ENCODE assay signal across 21 cellular contexts in the genomic region with DNA sequence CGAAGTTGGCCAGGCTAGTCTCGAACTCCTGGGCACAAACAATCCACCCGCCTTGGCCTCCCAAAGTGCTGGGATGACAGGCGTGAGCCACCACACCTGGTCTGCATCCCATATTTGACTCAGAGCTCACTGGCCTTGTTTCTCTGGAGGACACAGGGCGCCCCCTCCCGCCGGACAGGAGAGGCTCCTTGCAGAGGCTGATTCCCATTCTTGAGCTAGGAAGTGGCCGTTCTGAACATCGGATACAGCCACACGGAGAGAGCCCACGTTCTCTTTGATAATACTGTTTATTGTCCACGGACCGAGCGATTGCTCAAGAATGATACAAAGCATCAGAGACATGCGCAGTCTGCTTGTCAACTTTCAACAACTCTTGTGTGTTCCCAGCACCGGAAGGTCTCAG. TPM values are rescaled to one million over a fixed set of nuclear protein-coding genes. Genes with fewer than 3 reads are reported as not detected.
DNase-seq lines count a peak whose midpoint lies in the region; ATAC-seq, FAIRE-seq and TF ChIP-seq lines count a peak whose summit lies in the region.
"Had no signal": no experiment of that assay in that cellular context is flagged by ENCODE, and none has a peak within 500 bp of the region (broad histone marks: within the 10 kb centered on the region; RNA-seq: fewer than 3 reads in every experiment).

No MANE protein-coding gene starts in this region.

- BruUV-seq in K562 (replicated peaks; lab: Mats Ljungman, UMichigan), result no TSS peak
- BruUV-seq in HepG2 (replicated peaks; lab: Mats Ljungman, UMichigan), result no TSS peak

- H4K20me1 ChIP-seq in K562 (replicated peaks; ENCODE audit: control insufficient read depth, insufficient read depth, low read length) (no peaks in the 10 kb centered on the region), HepG2 (ENCODE audit: insufficient read depth, low read length) (no peaks in the 10 kb centered on the region)

- H3K27ac ChIP-seq in K562 (ENCODE audit: extremely low read depth, low read depth, low read length), result no peak overlapping the region
- no peak overlapping the region for H3K27ac ChIP-seq in HepG2 (ENCODE audit: extremely low read length, insufficient read depth, low read length)
- no peak overlapping the region for H3K27ac ChIP-seq in SJCRH30
- H3K27ac ChIP-seq in small intestine (ENCODE audit: low read depth in 1 of 2, low read length in 1 of 2), result no peak overlapping the region
- H3K27ac ChIP-seq: HL-60 had no signal

- H3K79me2 ChIP-seq in K562 (ENCODE audit: control insufficient read depth, insufficient read depth, low read length), result no peaks in the 10 kb centered on the region
- H3K79me2 ChIP-seq in HepG2 (ENCODE audit: insufficient read depth, low read length), result no peaks in the 10 kb centered on the region

- no peaks in the 10 kb centered on the region for H3K4me1 Mint-ChIP-seq in HFFc6 (ENCODE audit: low read depth)
- no peaks in the 10 kb centered on the region for H3K4me1 Mint-ChIP-seq in activated T-helper 17 cell treated with anti-CD3 and anti-CD28 coated beads, Interleukin-2, amount 50 U/mL, for 72 hours
- H3K4me1 Mint-ChIP-seq: nephron, T-cell had no signal

- TF ChIP-seq CTCF in HFFc6 (IDR thresholded peaks at IDR 0.05) (0 out of 2 replicates have a peak, but pooled peaks have one; percentile 10), K562 (IDR thresholded peaks at IDR 0.05 in 2 of 3, conservative IDR thresholded peaks at IDR 0.05 in 1 of 3; ENCODE audit: insufficient read depth in 2 of 3, low read depth in 1 of 3, low read length in 3 of 3) (peak; percentile 75 to 83 (median 76)), HepG2 (CRISPR knock-in tag; IDR thresholded peaks at IDR 0.05) (peak; percentile 88)

- no peak overlapping the region for H3K4me3 Mint-ChIP-seq in HFFc6
- no peak overlapping the region for H3K4me3 Mint-ChIP-seq in activated T-helper 17 cell treated with anti-CD3 and anti-CD28 coated beads, Interleukin-2, amount 50 U/mL, for 72 hours
- H3K4me3 Mint-ChIP-seq: nephron, T-cell had no signal

- no peaks in the 10 kb centered on the region for H3K9me1 ChIP-seq in K562 (ENCODE audit: control insufficient read depth, insufficient read depth, low read length)

- H3K9me3 Mint-ChIP-seq in HFFc6, result peaks cover 3% of the 10 kb centered on the region; the same call in 1 of the 2 replicates
- H3K9me3 Mint-ChIP-seq in activated T-helper 17 cell treated with anti-CD3 and anti-CD28 coated beads, Interleukin-2, amount 50 U/mL, for 72 hours, result no peaks in the 10 kb centered on the region
- H3K9me3 Mint-ChIP-seq: nephron, T-cell had no signal

- 0 out of 4 replicates have a peak overlapping the region, but pooled peaks of 1 of the 2 experiments have one; percentile 0 for H3K9ac ChIP-seq in K562 (ENCODE audit: insufficient read depth in 1 of 2, low read depth in 2 of 2, low read length in 2 of 2)
- H3K9ac ChIP-seq in HepG2 (ENCODE audit: insufficient read depth, low read depth, low read length), result no peak overlapping the region

- TF ChIP-seq RAD21 in K562 (CRISPR knock-in tag; conservative IDR thresholded peaks at IDR 0.05 in 1 of 2, IDR thresholded peaks at IDR 0.05 in 1 of 2) (peak; percentile 52 to 82), HepG2 (CRISPR knock-in tag; IDR thresholded peaks at IDR 0.05) (peak; percentile 76)

- 13% methylated on average over 16 of the region's 16 CpGs for WGBS in K562 (ENCODE audit: insufficient coverage, low coverage, missing lambda C conversion rate)
- WGBS in HepG2 (ENCODE audit: low lambda C conversion rate), result 51% methylated on average over 12 of the region's 16 CpGs
- WGBS in small intestine, 3 donors, result 70 to 82% (median 78%) methylated on average over 16 of the region's 16 CpGs

- DNase-seq in COLO668 (lab: John Stamatoyannopoulos, UW; ENCODE audit: unreplicated experiment), result peak; percentile 2
- no peak for DNase-seq in HFFc6
- DNase-seq in K562 (ENCODE audit: extremely low read depth in 1 of 4, low spot score in 3 of 4), result peak; percentile 58 to 76 (median 64)
- peak; percentile 48 for DNase-seq in HepG2 (ENCODE audit: low spot score)
- DNase-seq in SJCRH30, result no peak
- no peak for DNase-seq in stimulated activated CD4-positive, alpha-beta T cell treated with anti-CD3 and anti-CD28 coated beads, Interleukin-1b, Interleukin-23, amount 100 ng/mL, for 48 hours
- no peak for DNase-seq in small intestine
- DNase-seq: activated naive CD4-positive, alpha-beta T cell treated with anti-CD3 and anti-CD28 coated beads, Interleukin-2, amount 50 U/mL, for 16 hours; Calu3; GOT3; Kasumi-1; NCI-H146; NCI-H510A; stimulated activated CD4-positive, alpha-beta T cell treated with anti-CD3 and anti-CD28 coated beads, Interleukin-2, amount 100 ng/mL, for 48 hours; stimulated activated CD8-positive, alpha-beta memory T cell treated with anti-CD3 and anti-CD28 coated beads, Interleukin-4, amount 100 ng/mL, for 48 hours; T-cell had no signal

- in situ Hi-C loops in K562 (cut with MboI) (no loop called here), HepG2 (cut with HindIII; ENCODE audit: extremely low pct_ligation_motif_present, low pct_unique_long_range_greater_than_20kb) (no loop called here)

- H3K36me3 Mint-ChIP-seq in HFFc6 (ENCODE audit: low read depth), result peaks cover 25% of the 10 kb centered on the region
- H3K36me3 Mint-ChIP-seq in activated T-helper 17 cell treated with anti-CD3 and anti-CD28 coated beads, Interleukin-2, amount 50 U/mL, for 72 hours (ENCODE audit: low read depth), result no peaks in the 10 kb centered on the region
- H3K36me3 Mint-ChIP-seq: T-cell had no signal

- H3K27ac Mint-ChIP-seq in HFFc6, result no peak overlapping the region
- H3K27ac Mint-ChIP-seq in activated T-helper 17 cell treated with anti-CD3 and anti-CD28 coated beads, Interleukin-2, amount 50 U/mL, for 72 hours, result no peak overlapping the region
- H3K27ac Mint-ChIP-seq: nephron, T-cell had no signal

- intact Hi-C loops in K562 (cut with micrococcal nuclease), result loop anchor here (1.0 kb wide), 1 partner anchor 355 kb away; no protein-coding TSS in a partner anchor
- intact Hi-C loops in HepG2 (cut with micrococcal nuclease; ENCODE audit: unreplicated experiment), result no loop called here

- TF ChIP-seq POLR2A in K562 (conservative IDR thresholded peaks at IDR 0.05), result no peak
- TF ChIP-seq POLR2A in HepG2 (IDR thresholded peaks at IDR 0.05; ENCODE audit: insufficient read depth in 1 of 2, low read depth in 2 of 2, low read length in 2 of 2), result no peak

- no peaks in the 10 kb centered on the region for H3K36me3 ChIP-seq in K562 (ENCODE audit: control insufficient read depth, insufficient read depth, low read length)
- H3K36me3 ChIP-seq in HepG2 (replicated peaks in 1 of 2; ENCODE audit: control insufficient read depth in 1 of 2, insufficient read depth in 2 of 2, low read length in 2 of 2), result 0 out of 5 replicates have a peak, but pooled peaks cover 0 to 5% of the 10 kb centered on the region in 2 experiments
- H3K36me3 ChIP-seq in SJCRH30, result 0 out of 2 replicates have a peak, but pooled peaks cover 3% of the 10 kb centered on the region
- H3K36me3 ChIP-seq in small intestine (ENCODE audit: control insufficient read depth in 2 of 2, insufficient read depth in 2 of 2, low read length in 2 of 2), result no peaks in the 10 kb centered on the region

- H3K4me3 ChIP-seq in K562 (no peak overlapping the region), HepG2 (replicated peaks in 1 of 3; ENCODE audit: insufficient read depth in 1 of 3, low read depth in 2 of 3, low read length in 3 of 3) (no peak overlapping the region; a peak in 1 of 6 replicates), SJCRH30 (no peak overlapping the region), small intestine (ENCODE audit: low read depth in 1 of 2, low read length in 2 of 2) (no peak overlapping the region)

- FAIRE-seq in K562 (lab: Jason Lieb, UNC) (peak; percentile 95), HepG2 (lab: Jason Lieb, UNC) (peak; percentile 87), small intestine (lab: Jason Lieb, UNC) (no peak)
- FAIRE-seq: RCC 7860 had no signal

- no peaks in the 10 kb centered on the region for H3K9me3 ChIP-seq in K562 (replicated peaks; ENCODE audit: control insufficient read depth, insufficient read depth, low read depth, low read length)
- no peaks in the 10 kb centered on the region for H3K9me3 ChIP-seq in HepG2 (ENCODE audit: low read length)
- no peaks in the 10 kb centered on the region for H3K9me3 ChIP-seq in SJCRH30 (replicated peaks)
- no peaks in the 10 kb centered on the region for H3K9me3 ChIP-seq in small intestine (ENCODE audit: control insufficient read depth, low read depth)

- H2AFZ ChIP-seq in K562 (ENCODE audit: low read depth, low read length) (peak overlapping the region; percentile 83), HepG2 (ENCODE audit: low read length) (no peak overlapping the region)

- CTCF ChIA-PET in K562 (lab: Yijun Ruan, JAX; ENCODE audit: low intra/inter-chr PET ratio), result no interaction called here
- CTCF ChIA-PET in HepG2 (lab: Yijun Ruan, JAX; ENCODE audit: low intra/inter-chr PET ratio, low total read pairs), result interaction anchor here (1.3 kb wide), 1 partner anchor 108 kb away, joined by 3 read pairs; no protein-coding TSS in a partner anchor

- TF ChIP-seq EP300 in K562 (IDR thresholded peaks at IDR 0.05; ENCODE audit: low read length) (no peak), HepG2 (IDR thresholded peaks at IDR 0.05; ENCODE audit: low read depth in 2 of 2, low read length in 2 of 2) (no peak), HepG2 (CRISPR knock-in tag; IDR thresholded peaks at IDR 0.05; ENCODE audit: borderline replicate concordance) (no peak)

- H3K4me1 ChIP-seq in K562 (replicated peaks in 1 of 2; ENCODE audit: control insufficient read depth in 2 of 2, insufficient read depth in 2 of 2, low read length in 2 of 2), result peaks cover 18 to 23% of the 10 kb centered on the region in 2 experiments
- H3K4me1 ChIP-seq in HepG2 (ENCODE audit: insufficient read depth, low read length), result 0 out of 2 replicates have a peak, but pooled peaks cover 6% of the 10 kb centered on the region
- no peaks in the 10 kb centered on the region for H3K4me1 ChIP-seq in SJCRH30
- no peaks in the 10 kb centered on the region for H3K4me1 ChIP-seq in small intestine (ENCODE audit: control insufficient read depth in 2 of 2, insufficient read depth in 1 of 2, low read depth in 1 of 2, low read length in 1 of 2)

- POLR2A ChIA-PET in K562 (lab: Yijun Ruan, JAX), result interaction anchor here (0.6 to 1.4 kb wide), 5 partner anchors 10 to 408 kb away, joined by 3 to 9 read pairs (median 3); no protein-coding TSS in a partner anchor
- POLR2A ChIA-PET in HepG2 (lab: Yijun Ruan, JAX), result interaction anchor here (0.7 to 1.6 kb wide), 6 partner anchors 9 to 356 kb away, joined by 3 to 6 read pairs (median 3); no protein-coding TSS in a partner anchor

- H3K27me3 ChIP-seq in K562 (ENCODE audit: control insufficient read depth in 2 of 2, insufficient read depth in 2 of 2, low read length in 2 of 2), result peaks cover 0 to 17% of the 10 kb centered on the region in 2 experiments; a peak in 2 of 5 replicates
- H3K27me3 ChIP-seq in HepG2 (ENCODE audit: control insufficient read depth in 1 of 2, insufficient read depth in 2 of 2, low read length in 2 of 2), result no peaks in the 10 kb centered on the region
- H3K27me3 ChIP-seq in SJCRH30, result no peaks in the 10 kb centered on the region
- H3K27me3 ChIP-seq in small intestine (ENCODE audit: control insufficient read depth in 2 of 2, insufficient read depth in 2 of 2, low read length in 2 of 2), result no peaks in the 10 kb centered on the region

- ATAC-seq in K562 (peak; percentile 92), HepG2 (peak; percentile 80)
- no peak for ATAC-seq in activated T-helper 17 cell treated with anti-CD3 and anti-CD28 coated beads, Interleukin-2, amount 50 U/mL, for 72 hours (replicated peaks)
- ATAC-seq: activated CD4-positive, CD25-positive, alpha-beta regulatory T cell treated with anti-CD3 and anti-CD28 coated beads, Interleukin-2, amount 50 U/mL, for 24 hours; T-cell had no signal

- peaks cover 14% of the 10 kb centered on the region for H3K27me3 Mint-ChIP-seq in HFFc6 (ENCODE audit: insufficient read depth)
- H3K27me3 Mint-ChIP-seq in activated T-helper 17 cell treated with anti-CD3 and anti-CD28 coated beads, Interleukin-2, amount 50 U/mL, for 72 hours, result no peaks in the 10 kb centered on the region
- H3K27me3 Mint-ChIP-seq: T-cell had no signal

- H3K4me2 ChIP-seq in K562 (ENCODE audit: insufficient read depth, low read length) (peak overlapping the region; percentile 51; the same call in 1 of the 2 replicates), HepG2 (ENCODE audit: low read depth, low read length) (peak overlapping the region; percentile 21; the same call in 1 of the 2 replicates)

RNA-seq across cellular contexts. Expression of a gene that starts 12.1 kb away (rescaled TPM):
- 10 to 100 TPM; 43.6 to 50.3 (median 46.2) TPM for total RNA-seq in HFFc6 (2021; fragmentation: NEBNext Ultra II Directional; extraction: Animal tissue kit (Norgen Biotek cat#: 25700))
- 148 and 235 TPM in 2 replicates for total RNA-seq in K562 (2011; cell fraction: chromatin; rRNA removed; ENCODE audit: low replicate concordance)
- total RNA-seq in K562 (2011; cell fraction: nucleolus; rRNA removed), result 81.9 and 95.5 TPM in 2 replicates
- total RNA-seq in K562 (2011; cell fraction: nucleoplasm; rRNA removed), result 95.0 and 103 TPM in 2 replicates
- total RNA-seq in K562 (2014; rRNA removed) (15.1 and 18.3 TPM in 2 replicates), K562 (2014; rRNA removed; fragmentation: Illumina TruSeq; extraction: Trizol) (23.7 and 29.8 TPM in 2 replicates), K562 (2015; rRNA removed; fragmentation: Illumina TruSeq; extraction: Trizol) (18.5 and 20.8 TPM in 2 replicates), K562 (2021) (66.8 and 72.8 TPM in 2 replicates), HepG2 (2016; rRNA removed; fragmentation: Illumina TruSeq; extraction: Trizol) (29.6 and 30.7 TPM in 2 replicates)
- polyA plus RNA-seq in K562 (2011; rRNA removed) (22.5 and 34.0 TPM in 2 replicates), K562 (2014; fragmentation: Illumina TruSeq; extraction: Trizol) (45.9 and 47.4 TPM in 2 replicates), K562 (2014; fragmentation: Nextera tagmentation; extraction: Ambion mirVana) (1 to 10 TPM; 6.4 to 8.5 TPM), K562 (2014; rRNA removed) (31.7 and 33.9 TPM in 2 replicates), HepG2 (2011; rRNA removed) (45.9 and 49.4 TPM in 2 replicates), small intestine (10 to 100 TPM in 2 of 3 donors, 1 to 10 TPM in 1; 8.1 to 19.6 (median 18.6) TPM)
- polyA plus RNA-seq in K562 (2011; cell fraction: cytosol; rRNA removed), result 21.9 and 24.7 TPM in 2 replicates
- 99.8 and 123 TPM in 2 replicates for polyA plus RNA-seq in K562 (2011; cell fraction: nucleus; rRNA removed)
- polyA plus RNA-seq in K562 (2012), result 45.4 and 46.5 TPM in 2 replicates
- 34.2 and 37.2 TPM in 2 replicates for polyA minus RNA-seq in K562 (2011; rRNA and poly(A)+ RNA removed)
- 21.8 and 26.1 TPM in 2 replicates for polyA minus RNA-seq in K562 (2011; cell fraction: cytosol; rRNA and poly(A)+ RNA removed)
- polyA minus RNA-seq in K562 (2011; cell fraction: nucleus; rRNA and poly(A)+ RNA removed), result 26.8 and 40.4 TPM in 2 replicates
- total RNA-seq in HepG2 (2016; cell fraction: cytosol; rRNA removed; fragmentation: Illumina TruSeq; extraction: Trizol; ENCODE audit: low read depth), result 17.6 and 21.4 TPM in 2 replicates
- 29.5 and 30.6 TPM in 2 replicates for total RNA-seq in HepG2 (2016; cell fraction: insoluble cytoplasmic fraction; rRNA removed; fragmentation: Illumina TruSeq; extraction: Trizol)
- 23.9 and 28.0 TPM in 2 replicates for total RNA-seq in HepG2 (2016; cell fraction: membrane; rRNA removed; fragmentation: Illumina TruSeq; extraction: Trizol)
- 45.6 and 50.9 TPM in 2 replicates for total RNA-seq in HepG2 (2016; cell fraction: nucleus; rRNA removed; fragmentation: Illumina TruSeq; extraction: Trizol)
- 22.4 and 27.2 TPM in 2 replicates for polyA plus RNA-seq in HepG2 (2011; cell fraction: cytosol; rRNA removed)
- 148 and 160 TPM in 2 replicates for polyA plus RNA-seq in HepG2 (2011; cell fraction: nucleus; rRNA removed)
- 49.1 and 55.7 TPM in 2 replicates for polyA plus RNA-seq in HepG2 (2012)
- 1.6 and 2.3 TPM in 2 replicates for polyA plus RNA-seq in HepG2 (2016; cell fraction: cytosol; fragmentation: Illumina TruSeq; extraction: Trizol; ENCODE audit: low read depth)
- 22.1 and 28.5 TPM in 2 replicates for polyA plus RNA-seq in HepG2 (2016; cell fraction: insoluble cytoplasmic fraction; fragmentation: Illumina TruSeq; extraction: Trizol; ENCODE audit: low read depth)
- polyA plus RNA-seq in HepG2 (2016; cell fraction: membrane; fragmentation: Illumina TruSeq; extraction: Trizol; ENCODE audit: low read depth), result 6.8 and 7.2 TPM in 2 replicates
- 90.2 and 93.2 TPM in 2 replicates for polyA plus RNA-seq in HepG2 (2016; cell fraction: nucleus; fragmentation: Illumina TruSeq; extraction: Trizol; ENCODE audit: insufficient read depth, low read depth)
- polyA minus RNA-seq in HepG2 (2011; rRNA and poly(A)+ RNA removed; ENCODE audit: low replicate concordance), result 82.7 and 86.0 TPM in 2 replicates
- polyA minus RNA-seq in HepG2 (2011; cell fraction: cytosol; rRNA and poly(A)+ RNA removed), result 18.0 and 21.4 TPM in 2 replicates
- polyA minus RNA-seq in HepG2 (2011; cell fraction: nucleus; rRNA and poly(A)+ RNA removed), result 71.6 and 79.7 TPM in 2 replicates
- 100 to 1,000 TPM in 1 of 2 donors, 10 to 100 TPM in 1; 95.3 to 139 TPM for total RNA-seq in activated T-helper 17 cell treated with anti-CD3 and anti-CD28 coated beads, Interleukin-2, amount 50 U/mL, for 72 hours
- total RNA-seq in SJCRH30 (2014; rRNA removed; shearing (Covaris generic)), result 42.8 and 48.2 TPM in 2 replicates

RNA-seq across cellular contexts. Expression of a gene that starts 50.3 kb away (rescaled TPM):
- total RNA-seq in HFFc6 (2021; fragmentation: NEBNext Ultra II Directional; extraction: Animal tissue kit (Norgen Biotek cat#: 25700)), result 1 to 10 TPM in 4 of 6 experiments, under 1 TPM in 2; 0.85 to 2.7 (median 1.6) TPM
- not detected in 2 replicates for total RNA-seq in K562 (2011; cell fraction: chromatin; rRNA removed; ENCODE audit: low replicate concordance)
- not detected in 2 replicates for total RNA-seq in K562 (2011; cell fraction: nucleolus; rRNA removed)
- not detected in 2 replicates for total RNA-seq in K562 (2011; cell fraction: nucleoplasm; rRNA removed)
- total RNA-seq in K562 (2014; rRNA removed) (not detected in 2 replicates), K562 (2014; rRNA removed; fragmentation: Illumina TruSeq; extraction: Trizol) (not detected in 2 replicates), K562 (2015; rRNA removed; fragmentation: Illumina TruSeq; extraction: Trizol) (not detected in 2 replicates), K562 (2021) (not detected in 2 replicates), HepG2 (2016; rRNA removed; fragmentation: Illumina TruSeq; extraction: Trizol) (not detected in 2 replicates)
- polyA plus RNA-seq in K562 (2011; rRNA removed) (not detected in 2 replicates), K562 (2014; fragmentation: Illumina TruSeq; extraction: Trizol) (not detected in 2 replicates), K562 (2014; fragmentation: Nextera tagmentation; extraction: Ambion mirVana) (not detected), K562 (2014; rRNA removed) (not detected in 2 replicates), HepG2 (2011; rRNA removed) (not detected in 2 replicates), small intestine (under 1 TPM in 1 of 3 donors, not detected in 2; 0.25 TPM)
- not detected in 2 replicates for polyA plus RNA-seq in K562 (2011; cell fraction: cytosol; rRNA removed)
- not detected in 2 replicates for polyA plus RNA-seq in K562 (2011; cell fraction: nucleus; rRNA removed)
- not detected in 2 replicates for polyA plus RNA-seq in K562 (2012)
- not detected in 2 replicates for polyA minus RNA-seq in K562 (2011; rRNA and poly(A)+ RNA removed)
- not detected in 2 replicates for polyA minus RNA-seq in K562 (2011; cell fraction: cytosol; rRNA and poly(A)+ RNA removed)
- not detected in 2 replicates for polyA minus RNA-seq in K562 (2011; cell fraction: nucleus; rRNA and poly(A)+ RNA removed)
- total RNA-seq in HepG2 (2016; cell fraction: cytosol; rRNA removed; fragmentation: Illumina TruSeq; extraction: Trizol; ENCODE audit: low read depth), result not detected in 2 replicates
- total RNA-seq in HepG2 (2016; cell fraction: insoluble cytoplasmic fraction; rRNA removed; fragmentation: Illumina TruSeq; extraction: Trizol), result 0.06 TPM in 1 of 2 replicates, not detected in the other
- not detected in 2 replicates for total RNA-seq in HepG2 (2016; cell fraction: membrane; rRNA removed; fragmentation: Illumina TruSeq; extraction: Trizol)
- not detected in 2 replicates for total RNA-seq in HepG2 (2016; cell fraction: nucleus; rRNA removed; fragmentation: Illumina TruSeq; extraction: Trizol)
- not detected in 2 replicates for polyA plus RNA-seq in HepG2 (2011; cell fraction: cytosol; rRNA removed)
- 0.14 and 0.31 TPM in 2 replicates for polyA plus RNA-seq in HepG2 (2011; cell fraction: nucleus; rRNA removed)
- 0.07 and 0.13 TPM in 2 replicates for polyA plus RNA-seq in HepG2 (2012)
- polyA plus RNA-seq in HepG2 (2016; cell fraction: cytosol; fragmentation: Illumina TruSeq; extraction: Trizol; ENCODE audit: low read depth), result not detected in 2 replicates
- not detected in 2 replicates for polyA plus RNA-seq in HepG2 (2016; cell fraction: insoluble cytoplasmic fraction; fragmentation: Illumina TruSeq; extraction: Trizol; ENCODE audit: low read depth)
- not detected in 2 replicates for polyA plus RNA-seq in HepG2 (2016; cell fraction: membrane; fragmentation: Illumina TruSeq; extraction: Trizol; ENCODE audit: low read depth)
- polyA plus RNA-seq in HepG2 (2016; cell fraction: nucleus; fragmentation: Illumina TruSeq; extraction: Trizol; ENCODE audit: insufficient read depth, low read depth), result not detected in 2 replicates
- polyA minus RNA-seq in HepG2 (2011; rRNA and poly(A)+ RNA removed; ENCODE audit: low replicate concordance), result 1.2 TPM in 1 of 2 replicates, not detected in the other
- polyA minus RNA-seq in HepG2 (2011; cell fraction: cytosol; rRNA and poly(A)+ RNA removed), result not detected in 2 replicates
- 1.5 and 1.6 TPM in 2 replicates for polyA minus RNA-seq in HepG2 (2011; cell fraction: nucleus; rRNA and poly(A)+ RNA removed)
- total RNA-seq in activated T-helper 17 cell treated with anti-CD3 and anti-CD28 coated beads, Interleukin-2, amount 50 U/mL, for 72 hours, result not detected
- 1.3 TPM in 2 replicates for total RNA-seq in SJCRH30 (2014; rRNA removed; shearing (Covaris generic))

Comparison
In these comparisons a context has a peak if more than half of its experiments do, and no peak if none do; other contexts are left out.
1. DNase-seq: peak in COLO668 (single experiment), K562 (4 of 4) and HepG2 (single experiment); none in HFFc6 (single experiment), SJCRH30 (0 of 2), stimulated activated CD4-positive, alpha-beta T cell treated with anti-CD3 and anti-CD28 coated beads, Interleukin-1b, Interleukin-23, amount 100 ng/mL, for 48 hours (single experiment) and small intestine (single experiment).
2. CTCF ChIP-seq: peak in every context shown above with its lines; median percentile 88 in HepG2; 76 in K562; 10 in HFFc6.